ENCODE assay signal across 8 cellular contexts in the genomic region with DNA sequence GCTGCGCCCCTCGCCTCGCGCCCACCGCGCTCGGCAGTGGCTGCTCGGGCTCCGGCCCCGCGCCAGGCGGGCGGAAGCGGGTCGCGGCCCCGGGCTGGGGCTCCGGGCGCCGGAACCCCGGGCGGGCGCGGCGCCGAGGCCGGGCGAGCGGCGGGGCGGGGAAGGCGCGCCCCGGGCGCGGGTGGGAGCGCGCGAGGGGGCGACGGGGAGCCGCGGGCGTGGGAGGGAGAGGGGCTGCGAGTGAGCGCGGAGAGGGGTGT. TPM values are rescaled to one million over a fixed set of nuclear protein-coding genes. Genes with fewer than 3 reads are reported as not detected.
A peak's percentile ranks its signal among the peaks of the same experiment; 100 is the strongest.
DNase-seq lines count a peak whose midpoint lies in the region; ATAC-seq and TF ChIP-seq lines count a peak whose summit lies in the region.

No MANE protein-coding gene starts in this region.

- H3K9me3 ChIP-seq in OCI-LY1 (ENCODE audit: low read length) (0 out of 2 replicates have a peak, but pooled peaks cover 2% of the 10 kb centered on the region), esophagus squamous epithelium (no peaks in the 10 kb centered on the region), gastrocnemius medialis (no peaks in the 10 kb centered on the region)

- ATAC-seq in GM19397 (IDR thresholded peaks at IDR 0.05; ENCODE audit: unreplicated experiment) (peak; percentile 31), gastrocnemius medialis (peak in 1 of 2 donors; percentile 12), HG03442 (IDR thresholded peaks at IDR 0.05; ENCODE audit: unreplicated experiment) (no peak)

- no peak overlapping the region for H2AFZ ChIP-seq in OCI-LY1 (ENCODE audit: low read length)

- H3K4me1 ChIP-seq in OCI-LY1 (ENCODE audit: insufficient read depth, low read length, severe bottlenecking): peaks cover 16% of the 10 kb centered on the region
- H3K4me1 ChIP-seq in esophagus squamous epithelium: peaks cover 6 to 48% (median 16%) of the 10 kb centered on the region in 3 donors
- peaks cover 10 to 22% of the 10 kb centered on the region in 2 donors for H3K4me1 ChIP-seq in gastrocnemius medialis

- in situ Hi-C loops in gastrocnemius medialis (cut with MboI; ENCODE audit: low sequenced_read_pairs in 4 of 4): no loop called here

- WGBS in esophagus squamous epithelium, 2 donors: 0% methylated on average over 3 of the region's 47 CpGs; no CpG with 5 or more reads in 1 of the 2 donors

- H3F3A ChIP-seq in OCI-LY1 (ENCODE audit: insufficient read depth, low read length): no peaks in the 10 kb centered on the region

- TF ChIP-seq POLR2A in esophagus squamous epithelium (IDR thresholded peaks at IDR 0.05) (no peak), gastrocnemius medialis (IDR thresholded peaks at IDR 0.05) (no peak)

- H3K4me3 ChIP-seq in OCI-LY1 (ENCODE audit: low read depth, low read length, poor library complexity, severe bottlenecking) (peak overlapping the region; percentile 44), esophagus squamous epithelium (peak overlapping the region; percentile 59 to 74 (median 66)), gastrocnemius medialis (peak overlapping the region; percentile 57 to 61 (median 59))

- no peaks in the 10 kb centered on the region for H3K79me2 ChIP-seq in OCI-LY1 (ENCODE audit: insufficient read depth, low read length)

- no peak overlapping the region for H3K9ac ChIP-seq in OCI-LY1 (ENCODE audit: low read length)

- DNase-seq in esophagus squamous epithelium (lab: John Stamatoyannopoulos, UW): no peak
- no peak for DNase-seq in gastrocnemius medialis
- DNase-seq in SK-N-DZ (ENCODE audit: low spot score): no peak
- DNase-seq in ureter (ENCODE audit: low spot score): no peak
- no peak for DNase-seq in activated CD4-positive, alpha-beta T cell treated with anti-CD3 and anti-CD28 coated beads for 48 hours

- no peak overlapping the region for H3K27ac ChIP-seq in OCI-LY1 (ENCODE audit: low read depth, low read length, poor library complexity, severe bottlenecking)
- H3K27ac ChIP-seq in esophagus squamous epithelium: peak overlapping the region; percentile 78 to 91 (median 84)
- peak overlapping the region in 1 of 4 donors; percentile 22 for H3K27ac ChIP-seq in gastrocnemius medialis

- peaks cover 7% of the 10 kb centered on the region; the same call in 1 of the 2 replicates for H3K27me3 ChIP-seq in OCI-LY1 (ENCODE audit: insufficient read depth, low read length)
- H3K27me3 ChIP-seq in esophagus squamous epithelium: peaks cover 0 to 84% (median 14%) of the 10 kb centered on the region in 4 donors
- H3K27me3 ChIP-seq in gastrocnemius medialis: peaks cover 61 to 82% (median 70%) of the 10 kb centered on the region in 3 donors

- H4K20me1 ChIP-seq in OCI-LY1 (ENCODE audit: insufficient read depth, low read length): no peaks in the 10 kb centered on the region; the same call in 1 of the 2 replicates

- intact Hi-C loops in esophagus squamous epithelium (cut with DNase I) (no loop called here), gastrocnemius medialis (cut with DNase I; ENCODE audit: low total_unique reads) (no loop called here)

- H3K36me3 ChIP-seq in OCI-LY1 (ENCODE audit: insufficient read depth, low read length) (no peaks in the 10 kb centered on the region), esophagus squamous epithelium (no peaks in the 10 kb centered on the region), gastrocnemius medialis (no peaks in the 10 kb centered on the region)

- TF ChIP-seq CTCF in OCI-LY1 (IDR thresholded peaks at IDR 0.05; ENCODE audit: low read length) (no peak), esophagus squamous epithelium (IDR thresholded peaks at IDR 0.05) (no peak), gastrocnemius medialis (IDR thresholded peaks at IDR 0.05 in 4 of 5, conservative IDR thresholded peaks at IDR 0.05 in 1 of 5) (no peak)

- peak overlapping the region; percentile 53; the same call in 1 of the 2 replicates for H3K4me2 ChIP-seq in OCI-LY1 (ENCODE audit: low read length)

- no peaks in the 10 kb centered on the region for H3K9me2 ChIP-seq in OCI-LY1 (ENCODE audit: low read depth, low read length)

RNA-seq across cellular contexts. Expression of gene IGF2BP2, which starts 0.5 kb away (rescaled TPM):
- total RNA-seq in esophagus squamous epithelium (10 to 100 TPM in 1 of 4 donors, 1 to 10 TPM in 3; 3.0 to 13.8 (median 6.8) TPM), gastrocnemius medialis (1 to 10 TPM in 3 of 4 donors, under 1 TPM in 1; 0.97 to 6.3 (median 1.7) TPM), ureter (5.5 TPM)
- 25.0 and 29.0 TPM in 2 replicates for polyA plus RNA-seq in SK-N-DZ (2014; cell fraction: cytosol; rRNA removed)
- 23.1 and 47.1 TPM in 2 replicates for polyA plus RNA-seq in SK-N-DZ (2014; cell fraction: nucleus; rRNA removed)
